In the genomic region with DNA sequence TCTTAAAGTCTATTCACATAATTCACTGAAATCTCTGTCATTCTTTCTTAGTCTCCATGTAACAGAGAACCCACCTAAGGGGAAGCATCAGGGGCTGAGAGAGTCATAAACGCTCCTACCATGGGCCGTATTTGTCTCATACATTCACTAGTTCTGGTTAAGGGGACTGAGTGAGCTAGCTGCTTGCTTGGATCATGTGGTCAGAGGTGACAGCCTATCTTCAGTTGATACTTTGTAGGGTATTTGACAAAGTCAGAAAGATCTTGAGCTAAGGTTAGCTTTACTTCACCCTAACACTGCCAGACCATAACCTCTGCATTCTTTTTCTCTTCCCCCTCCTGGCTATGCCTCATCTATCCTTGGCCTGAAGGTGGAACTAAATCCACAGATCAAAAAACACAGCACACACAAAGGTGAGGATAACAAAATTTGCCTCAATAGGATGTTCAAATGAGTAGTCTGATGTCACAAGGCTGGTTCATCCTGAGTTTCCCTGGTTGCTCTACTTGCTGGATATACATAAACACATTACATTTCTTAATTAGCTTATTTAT, we compare ENCODE assay signal across 18 cellular contexts.
"Had no signal": no experiment of that assay in that cellular context is flagged by ENCODE, and none has a peak within 500 bp of the region (broad histone marks: within the 10 kb centered on the region; RNA-seq: fewer than 3 reads in every experiment).

No MANE protein-coding gene starts in this region.

- FAIRE-seq: astrocyte, bronchial epithelial cell, pancreas had no signal

- H3K9me3 Mint-ChIP-seq: activated CD4-positive, alpha-beta memory T cell treated with anti-CD3 and anti-CD28 coated beads for 36 hours; activated T-cell treated with anti-CD3 and anti-CD28 coated beads, Interleukin-2, amount 50 U/mL, for 24 hours; effector memory CD8-positive, alpha-beta T cell; immature natural killer cell had no signal

- DNase-seq: activated CD4-positive, alpha-beta memory T cell treated with anti-CD3 and anti-CD28 coated beads for 36 hours; activated effector memory CD4-positive, alpha-beta T cell treated with Interleukin-2 at 50 U/mL for 16 hours; activated naive CD4-positive, alpha-beta T cell treated with anti-CD3 and anti-CD28 coated beads, Interleukin-2, amount 50 U/mL, for 16 hours; activated T-cell treated with anti-CD3 and anti-CD28 coated beads, Interleukin-2, amount 50 U/mL, for 24 hours; dermis blood vessel endothelial cell; effector memory CD8-positive, alpha-beta T cell; head of caudate nucleus; immature natural killer cell; lower lobe of right lung; midbrain; pancreas; stimulated activated CD4-positive, alpha-beta T cell treated with anti-CD3 and anti-CD28 coated beads, Interleukin-2, amount 100 ng/mL, for 48 hours; stimulated activated naive CD4-positive, alpha-beta T cell treated with Interleukin-2 at 50 U/mL for 16 hours; substantia nigra; transverse colon had no signal

- H3K27ac ChIP-seq: lower lobe of right lung, pancreas, transverse colon, vagina had no signal

- ATAC-seq: effector memory CD8-positive, alpha-beta T cell; lower lobe of right lung; pancreas had no signal

- H3K27ac Mint-ChIP-seq: activated CD4-positive, alpha-beta memory T cell treated with anti-CD3 and anti-CD28 coated beads for 36 hours; activated T-cell treated with anti-CD3 and anti-CD28 coated beads, Interleukin-2, amount 50 U/mL, for 24 hours had no signal

- H3K4me3 Mint-ChIP-seq: activated CD4-positive, alpha-beta memory T cell treated with anti-CD3 and anti-CD28 coated beads for 36 hours; activated T-cell treated with anti-CD3 and anti-CD28 coated beads, Interleukin-2, amount 50 U/mL, for 24 hours; effector memory CD8-positive, alpha-beta T cell; immature natural killer cell had no signal

- H3K4me1 Mint-ChIP-seq: immature natural killer cell had no signal

- H3K27me3 Mint-ChIP-seq: activated CD4-positive, alpha-beta memory T cell treated with anti-CD3 and anti-CD28 coated beads for 36 hours; activated T-cell treated with anti-CD3 and anti-CD28 coated beads, Interleukin-2, amount 50 U/mL, for 24 hours had no signal

- H3K9me3 ChIP-seq: lower lobe of right lung, pancreas, transverse colon, vagina had no signal

- H3K27me3 ChIP-seq: pancreas, transverse colon, vagina had no signal

- H3K36me3 ChIP-seq: lower lobe of right lung, pancreas, transverse colon, vagina had no signal

- H3K4me3 ChIP-seq: lower lobe of right lung, pancreas, transverse colon, vagina had no signal

- H3K36me3 Mint-ChIP-seq: activated CD4-positive, alpha-beta memory T cell treated with anti-CD3 and anti-CD28 coated beads for 36 hours; immature natural killer cell had no signal

- H3K4me1 ChIP-seq: lower lobe of right lung, pancreas, transverse colon, vagina had no signal
